16 cellular contexts compared by ENCODE assay signal in the genomic region with DNA sequence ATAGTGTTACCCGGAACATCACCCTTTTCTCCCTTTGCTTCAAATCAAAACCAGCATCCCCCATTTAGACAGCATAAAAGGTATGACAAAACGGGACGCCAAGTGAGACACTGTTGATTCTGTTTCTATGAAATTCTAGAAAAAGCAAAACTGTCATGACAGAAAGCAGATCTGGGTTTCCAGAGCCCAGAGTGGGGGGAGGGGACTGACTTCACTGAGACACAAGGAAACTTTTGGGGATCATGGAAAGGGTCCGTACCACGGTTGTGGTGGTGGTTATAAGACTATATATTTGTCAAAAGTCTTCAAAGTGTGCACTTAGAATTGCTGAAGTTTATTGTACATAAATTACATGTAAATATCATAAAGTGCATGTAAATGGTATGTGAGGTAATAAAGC.
DNase-seq lines count a peak whose midpoint lies in the region; ATAC-seq and TF ChIP-seq lines count a peak whose summit lies in the region.
"Had no signal": no experiment of that assay in that cellular context is flagged by ENCODE, and none has a peak within 500 bp of the region (broad histone marks: within the 10 kb centered on the region; RNA-seq: fewer than 3 reads in every experiment).

No MANE protein-coding gene starts in this region.

- H3K9me3 ChIP-seq in IMR-90 (ENCODE audit: control insufficient read depth, insufficient read depth, low read length) = 0 out of 2 replicates have a peak, but pooled peaks cover 2% of the 10 kb centered on the region
- H3K9me3 ChIP-seq in muscle layer of colon (ENCODE audit: low read length) = no peaks in the 10 kb centered on the region
- no peaks in the 10 kb centered on the region for H3K9me3 ChIP-seq in stomach
- no peaks in the 10 kb centered on the region for H3K9me3 ChIP-seq in A673 (ENCODE audit: low read depth, low read length, poor library complexity, severe bottlenecking)

- intact Hi-C loops in IMR-90 (cut with micrococcal nuclease) (no loop called here), stomach (cut with DNase I; ENCODE audit: low total_unique reads) (no loop called here), A673 (cut with micrococcal nuclease; ENCODE audit: unreplicated experiment) (no loop called here)

- H3K4me3 Mint-ChIP-seq in chondrocyte (ENCODE audit: unreplicated experiment) = no peak overlapping the region
- H3K4me3 Mint-ChIP-seq: activated naive CD4-positive, alpha-beta T cell treated with anti-CD3 and anti-CD28 coated beads, Interleukin-2, amount 50 U/mL, for 24 hours; IgD-negative memory B cell had no signal

- H3K9ac ChIP-seq in IMR-90 (ENCODE audit: low read depth, low read length) (no peak overlapping the region), muscle layer of colon (ENCODE audit: low read length) (no peak overlapping the region)

- H2AFZ ChIP-seq in IMR-90 (replicated peaks; ENCODE audit: low read length, poor library complexity) = no peak overlapping the region

- dilution Hi-C loops in IMR-90 (cut with HindIII; ENCODE audit: low sequenced_read_pairs, unreplicated experiment) = no loop called here

- H3K27me3 ChIP-seq in IMR-90 (ENCODE audit: control insufficient read depth, insufficient read depth, low read length) (no peaks in the 10 kb centered on the region), muscle layer of colon (ENCODE audit: control insufficient read depth in 1 of 2, insufficient read depth in 2 of 2, low read length in 2 of 2) (no peaks in the 10 kb centered on the region), stomach (no peaks in the 10 kb centered on the region), A673 (replicated peaks; ENCODE audit: insufficient read depth, low read depth, low read length, poor library complexity) (peaks cover 23% of the 10 kb centered on the region)
- H3K27me3 ChIP-seq: brain microvascular endothelial cell had no signal

- H3K36me3 ChIP-seq in IMR-90 (ENCODE audit: control insufficient read depth, insufficient read depth, low read length) (no peaks in the 10 kb centered on the region), muscle layer of colon (ENCODE audit: insufficient read depth, low read length) (no peaks in the 10 kb centered on the region), stomach (no peaks in the 10 kb centered on the region), A673 (ENCODE audit: insufficient read depth, low read length, poor library complexity, severe bottlenecking) (no peaks in the 10 kb centered on the region)
- H3K36me3 ChIP-seq: brain microvascular endothelial cell had no signal

- peaks cover 30% of the 10 kb centered on the region for H3K4me1 Mint-ChIP-seq in chondrocyte (ENCODE audit: low read depth)

- no peak for DNase-seq in IMR-90
- DNase-seq in chondrocyte (ENCODE audit: low spot score) = no peak
- DNase-seq in stomach = no peak
- no peak for DNase-seq in NCI-H510A (lab: John Stamatoyannopoulos, UW)
- no peak for DNase-seq in A673 (ENCODE audit: low spot score)
- no peak for DNase-seq in NCI-H1694 (lab: John Stamatoyannopoulos, UW)
- DNase-seq: cortex of kidney, GDM1, kidney glomerular epithelial cell, NCI-H146, SHP77 had no signal

- no peak overlapping the region; the same call in 1 of the 2 replicates for H3K4me2 ChIP-seq in IMR-90 (ENCODE audit: low read depth, low read length)

- TF ChIP-seq CTCF in IMR-90 (conservative IDR thresholded peaks at IDR 0.05; ENCODE audit: low read depth, low read length) (no peak), chondrocyte (IDR thresholded peaks at IDR 0.05) (no peak), stomach (IDR thresholded peaks at IDR 0.05) (no peak), A673 (conservative IDR thresholded peaks at IDR 0.05; ENCODE audit: low read depth, low read length) (no peak)

- CTCF ChIA-PET in IMR-90 (lab: Yijun Ruan, JAX) = no interaction called here
- CTCF ChIA-PET in A673 (lab: Charles Lee) = no interaction called here

- H4K91ac ChIP-seq in IMR-90 (ENCODE audit: insufficient read depth, low read depth, low read length) = no peak overlapping the region

- no peak overlapping the region for H4K8ac ChIP-seq in IMR-90 (ENCODE audit: low read depth in 2 of 2, low read length in 2 of 2)

- no peak for ATAC-seq in IMR-90 (ENCODE audit: low read depth)
- ATAC-seq in GM19324 (IDR thresholded peaks at IDR 0.05; ENCODE audit: low FRiP score, unreplicated experiment) = no peak

- H2BK120ac ChIP-seq in IMR-90 (ENCODE audit: low read depth, low read length) = no peak overlapping the region

- peak overlapping the region; percentile 46 for H3K27ac Mint-ChIP-seq in chondrocyte (ENCODE audit: unreplicated experiment)
- H3K27ac Mint-ChIP-seq: activated naive CD4-positive, alpha-beta T cell treated with anti-CD3 and anti-CD28 coated beads, Interleukin-2, amount 50 U/mL, for 24 hours; IgD-negative memory B cell had no signal

- peaks cover 4% of the 10 kb centered on the region; the same call in 1 of the 2 replicates for H3K4me1 ChIP-seq in IMR-90 (ENCODE audit: control insufficient read depth, insufficient read depth, low read length)
- H3K4me1 ChIP-seq in muscle layer of colon (ENCODE audit: insufficient read depth, low read length) = peaks cover 47% of the 10 kb centered on the region
- H3K4me1 ChIP-seq in stomach = peaks cover 15 to 36% (median 26%) of the 10 kb centered on the region in 4 donors
- H3K4me1 ChIP-seq in A673 (ENCODE audit: insufficient read depth, low read length, poor library complexity, severe bottlenecking) = no peaks in the 10 kb centered on the region

- no peak for TF ChIP-seq RAD21 in IMR-90 (IDR thresholded peaks at IDR 0.05; ENCODE audit: low read length)

- no peak overlapping the region for H2BK5ac ChIP-seq in IMR-90 (ENCODE audit: low read depth, low read length, poor library complexity, severe bottlenecking)

- peaks cover 14% of the 10 kb centered on the region for H3K27me3 Mint-ChIP-seq in chondrocyte (ENCODE audit: low read depth)

- no peaks in the 10 kb centered on the region for H3K36me3 Mint-ChIP-seq in chondrocyte (ENCODE audit: low read depth)
- H3K36me3 Mint-ChIP-seq: activated naive CD4-positive, alpha-beta T cell treated with anti-CD3 and anti-CD28 coated beads, Interleukin-2, amount 50 U/mL, for 24 hours; IgD-negative memory B cell had no signal

- H3K14ac ChIP-seq in IMR-90 (replicated peaks; ENCODE audit: low read depth, low read length) = no peak overlapping the region

- no peaks in the 10 kb centered on the region for H4K20me1 ChIP-seq in IMR-90 (ENCODE audit: insufficient read depth, low read length)

- H3K79me1 ChIP-seq in IMR-90 (ENCODE audit: low read depth in 1 of 2, low read length in 2 of 2) = no peaks in the 10 kb centered on the region

- TF ChIP-seq POLR2A in IMR-90 (IDR thresholded peaks at IDR 0.05; ENCODE audit: low read depth, low read length) = no peak
- no peak for TF ChIP-seq POLR2A in stomach (IDR thresholded peaks at IDR 0.05)

- no peaks in the 10 kb centered on the region for H3K9me1 ChIP-seq in IMR-90 (ENCODE audit: insufficient read depth, low read length)

- no peak overlapping the region; the same call in none of the 2 replicates for H3K18ac ChIP-seq in IMR-90 (ENCODE audit: low read depth, low read length)

- H3K23ac ChIP-seq in IMR-90 (ENCODE audit: low read depth, low read length) = no peak overlapping the region

- no CpG with 5 or more reads among the region's 5 CpGs for WGBS in IMR-90 (ENCODE audit: extremely low coverage in 2 of 2, insufficient read length in 1 of 2), 2 experiments
- 68 to 87% (median 74%) methylated on average over 5 of the region's 5 CpGs for WGBS in stomach, 5 donors

- H2AK5ac ChIP-seq in IMR-90 (ENCODE audit: low read depth, low read length) = no peak overlapping the region

- H2BK15ac ChIP-seq in IMR-90 (ENCODE audit: low read depth, low read length) = no peak overlapping the region

- H3K4me3 ChIP-seq in IMR-90 (ENCODE audit: insufficient read depth, low read depth, low read length) (no peak overlapping the region), muscle layer of colon (ENCODE audit: low read depth in 1 of 2, low read length in 2 of 2) (peak overlapping the region; percentile 7 to 15), stomach (no peak overlapping the region), A673 (ENCODE audit: low read depth, low read length, poor library complexity, severe bottlenecking) (no peak overlapping the region)

- no peak overlapping the region for H3K56ac ChIP-seq in IMR-90 (ENCODE audit: extremely low read depth, insufficient read depth, low read length)

- no peak overlapping the region for H2AK9ac ChIP-seq in IMR-90 (replicated peaks; ENCODE audit: low read depth, low read length, poor library complexity)

- peak overlapping the region; percentile 55; the same call in 1 of the 2 replicates for H3K27ac ChIP-seq in IMR-90 (ENCODE audit: insufficient read depth, low read length)
- H3K27ac ChIP-seq in muscle layer of colon (ENCODE audit: low read depth, low read length) = peak overlapping the region; percentile 82
- H3K27ac ChIP-seq in stomach = peak overlapping the region in 4 of 5 donors; percentile 60 to 76 (median 70)
- H3K27ac ChIP-seq in A673 (ENCODE audit: low read depth, low read length, poor library complexity, severe bottlenecking) = no peak overlapping the region
- H3K27ac ChIP-seq: brain microvascular endothelial cell had no signal

- H4K5ac ChIP-seq in IMR-90 (ENCODE audit: low read depth, low read length) = no peak overlapping the region

- TF ChIP-seq EP300 in stomach (IDR thresholded peaks at IDR 0.05) = no peak

- H3K9me3 Mint-ChIP-seq in chondrocyte (ENCODE audit: low read depth) = no peaks in the 10 kb centered on the region
- H3K9me3 Mint-ChIP-seq: activated naive CD4-positive, alpha-beta T cell treated with anti-CD3 and anti-CD28 coated beads, Interleukin-2, amount 50 U/mL, for 24 hours; IgD-negative memory B cell had no signal

- BruUV-seq in IMR-90 (replicated peaks; lab: Mats Ljungman, UMichigan) = no TSS peak
- no TSS peak for BruUV-seq in A673 (replicated peaks; lab: Mats Ljungman, UMichigan)

- no peak overlapping the region for H3K4ac ChIP-seq in IMR-90 (ENCODE audit: low read depth, low read length)

- in situ Hi-C loops in IMR-90 (cut with MboI; ENCODE audit: low sequenced_read_pairs) = no loop called here

- no peak overlapping the region for H2BK20ac ChIP-seq in IMR-90 (ENCODE audit: low read depth, low read length)

- POLR2A ChIA-PET in IMR-90 (lab: Charles Lee; ENCODE audit: unreplicated experiment) = no interaction called here
- POLR2A ChIA-PET in A673 (lab: Charles Lee; ENCODE audit: low non-redundant PET) = no interaction called here

TF ChIP-seq in IMR-90, 13 proteins besides CTCF, POLR2A, EP300 and RAD21 (continues in another document):
- TF ChIP-seq MAFK (IDR thresholded peaks at IDR 0.05; ENCODE audit: low read depth, low read length) (no peak), FOS (IDR thresholded peaks at IDR 0.05; ENCODE audit: low read depth, low read length) (no peak), CHD1 (IDR thresholded peaks at IDR 0.05; ENCODE audit: low read depth, low read length) (no peak), CEBPB (IDR thresholded peaks at IDR 0.05; ENCODE audit: low read depth, low read length) (no peak)

Comparison
In these comparisons a context has a peak if more than half of its experiments do, and no peak if none do; other contexts are left out.
1. H3K4me3 ChIP-seq: peak in muscle layer of colon (2 of 2); none in IMR-90 (single experiment), stomach (0 of 4) and A673 (single experiment).